ENCODE assay signal across 1 cellular context in genomic region chr5:150154618-150155134, GRCh38.
TF ChIP-seq lines count a peak whose summit lies in the region.

No MANE protein-coding gene starts in this region.

TF ChIP-seq in HEK293, 187 proteins besides CTCF, POLR2A, EP300 and RAD21 (continued from another document):
- no peak for TF ChIP-seq ZNF518A (tag by site-specific recombination; conservative IDR thresholded peaks at IDR 0.05; ENCODE audit: low read depth)
